ENCODE assay signal across 35 cellular contexts in the genomic region with DNA sequence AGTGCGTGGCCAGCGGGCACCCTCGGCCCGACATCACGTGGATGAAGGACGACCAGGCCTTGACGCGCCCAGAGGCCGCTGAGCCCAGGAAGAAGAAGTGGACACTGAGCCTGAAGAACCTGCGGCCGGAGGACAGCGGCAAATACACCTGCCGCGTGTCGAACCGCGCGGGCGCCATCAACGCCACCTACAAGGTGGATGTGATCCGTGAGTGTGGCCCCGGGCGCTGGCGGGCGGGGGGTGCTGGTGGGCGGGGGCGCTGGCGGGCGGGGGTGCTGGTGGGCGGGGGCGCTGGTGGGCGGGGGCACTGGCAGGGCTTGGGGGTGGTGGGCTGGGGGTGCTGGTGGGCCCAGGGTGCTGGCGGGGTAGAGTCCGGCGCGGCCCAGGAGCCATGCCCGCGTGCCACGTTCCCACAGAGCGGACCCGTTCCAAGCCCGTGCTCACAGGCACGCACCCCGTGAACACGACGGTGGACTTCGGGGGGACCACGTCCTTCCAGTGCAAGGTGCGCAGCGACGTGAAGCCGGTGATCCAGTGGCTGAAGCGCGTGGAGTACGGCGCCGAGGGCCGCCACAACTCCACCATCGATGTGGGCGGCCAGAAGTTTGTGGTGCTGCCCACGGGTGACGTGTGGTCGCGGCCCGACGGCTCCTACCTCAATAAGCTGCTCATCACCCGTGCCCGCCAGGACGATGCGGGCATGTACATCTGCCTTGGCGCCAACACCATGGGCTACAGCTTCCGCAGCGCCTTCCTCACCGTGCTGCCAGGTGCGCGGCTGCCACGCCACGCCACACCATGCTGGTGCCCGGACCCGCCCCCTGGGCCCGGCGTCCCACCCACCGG. TPM values are rescaled to one million over a fixed set of nuclear protein-coding genes. Genes with fewer than 3 reads are reported as not detected.
"Had no signal": no experiment of that assay in that cellular context is flagged by ENCODE, and none has a peak within 500 bp of the region (broad histone marks: within the 10 kb centered on the region; RNA-seq: fewer than 3 reads in every experiment).

No MANE protein-coding gene starts in this region.

- FAIRE-seq: endometrium, endothelial cell of umbilical vein had no signal

- H3K36me3 ChIP-seq: colonic mucosa had no signal

- ATAC-seq: activated CD4-positive, CD25-positive, alpha-beta regulatory T cell treated with anti-CD3 and anti-CD28 coated beads, Interleukin-2, amount 50 U/mL, for 24 hours; activated CD8-positive, alpha-beta T cell treated with anti-CD3 and anti-CD28 coated beads for 36 hours; activated naive CD8-positive, alpha-beta T cell treated with anti-CD3 and anti-CD28 coated beads, Interleukin-2, amount 50 U/mL, for 24 hours; activated T-cell treated with anti-CD3 and anti-CD28 coated beads, Interleukin-2, amount 50 U/mL, for 4 hours; activated T-helper 17 cell treated with anti-CD3 and anti-CD28 coated beads, Interleukin-2, amount 50 U/mL, for 72 hours; body of pancreas; gastroesophageal sphincter; T-helper 17 cell had no signal

- H3K27me3 ChIP-seq: adrenal gland, body of pancreas had no signal

- H3K4me1 ChIP-seq: adrenal gland, gastroesophageal sphincter had no signal

- H3K9me3 ChIP-seq: adrenal gland, body of pancreas, colonic mucosa, esophagus squamous epithelium, gastroesophageal sphincter had no signal

- H3K27ac Mint-ChIP-seq: activated B cell treated with CpG ODN at 0.5 μM for 24 hours; activated CD8-positive, alpha-beta T cell treated with anti-CD3 and anti-CD28 coated beads for 36 hours; activated naive CD4-positive, alpha-beta T cell treated with anti-CD3 and anti-CD28 coated beads, Interleukin-2, amount 50 U/mL, for 24 hours; activated naive CD8-positive, alpha-beta T cell treated with anti-CD3 and anti-CD28 coated beads for 36 hours; activated naive CD8-positive, alpha-beta T cell treated with anti-CD3 and anti-CD28 coated beads, Interleukin-2, amount 50 U/mL, for 24 hours; activated T-helper 17 cell treated with anti-CD3 and anti-CD28 coated beads, Interleukin-2, amount 50 U/mL, for 72 hours; T-helper 17 cell; T-helper 2 cell treated with Interferon-gamma antibody and Interleukin-4, amounts not matched to agents 5 μg/mL and 100 μg/mL, for 36 hours had no signal

- H3K4me3 ChIP-seq: adrenal gland, body of pancreas, colonic mucosa, esophagus squamous epithelium, gastroesophageal sphincter had no signal

- DNase-seq: activated B cell treated with CpG ODN at 0.5 μM for 24 hours; activated CD4-positive, alpha-beta T cell treated with anti-CD3 and anti-CD28 coated beads for 48 hours; activated CD4-positive, alpha-beta T cell treated with anti-CD3 and anti-CD28 coated beads, Interleukin-2, amount 50 U/mL, for 1 hour; activated CD4-positive, alpha-beta T cell treated with anti-CD3 and anti-CD28 coated beads, Interleukin-2, amount 50 U/mL, for 48 hours; activated CD8-positive, alpha-beta memory T cell treated with anti-CD3 and anti-CD28 coated beads for 24 hours; activated CD8-positive, alpha-beta T cell treated with anti-CD3 and anti-CD28 coated beads for 36 hours; activated effector memory CD4-positive, alpha-beta T cell treated with Interleukin-2 at 50 U/mL for 16 hours; activated gamma-delta T cell treated with Interleukin-2 at 50 U/mL for 16 hours; activated naive CD4-positive, alpha-beta T cell treated with Interleukin-2 at 50 U/mL for 16 hours; activated naive CD8-positive, alpha-beta T cell treated with anti-CD3 and anti-CD28 coated beads for 36 hours; activated naive CD8-positive, alpha-beta T cell treated with anti-CD3 and anti-CD28 coated beads, Interleukin-2, amount 50 U/mL, for 24 hours; activated T-cell treated with anti-CD3 and anti-CD28 coated beads, Interleukin-2, amount 50 U/mL, for 4 hours; adrenal gland; amygdala; aorta; body of pancreas; caudate nucleus; cerebellar nuclear complex; colonic mucosa; effector CD8-positive, alpha-beta T cell; esophagus squamous epithelium; foreskin melanocyte; head of caudate nucleus; T-helper 1 cell; T-helper 17 cell; T1000; WERI-Rb-1 had no signal

- H3K4me1 Mint-ChIP-seq: activated naive CD8-positive, alpha-beta T cell treated with anti-CD3 and anti-CD28 coated beads, Interleukin-2, amount 50 U/mL, for 24 hours; activated T-helper 17 cell treated with anti-CD3 and anti-CD28 coated beads, Interleukin-2, amount 50 U/mL, for 72 hours had no signal

- H3K9me3 Mint-ChIP-seq: activated B cell treated with CpG ODN at 0.5 μM for 24 hours; activated CD8-positive, alpha-beta T cell treated with anti-CD3 and anti-CD28 coated beads for 36 hours; activated naive CD4-positive, alpha-beta T cell treated with anti-CD3 and anti-CD28 coated beads, Interleukin-2, amount 50 U/mL, for 24 hours; activated naive CD8-positive, alpha-beta T cell treated with anti-CD3 and anti-CD28 coated beads for 36 hours; activated naive CD8-positive, alpha-beta T cell treated with anti-CD3 and anti-CD28 coated beads, Interleukin-2, amount 50 U/mL, for 24 hours; activated T-cell treated with anti-CD3 and anti-CD28 coated beads, Interleukin-2, amount 50 U/mL, for 4 hours; activated T-helper 17 cell treated with anti-CD3 and anti-CD28 coated beads, Interleukin-2, amount 50 U/mL, for 72 hours; T-helper 2 cell treated with Interferon-gamma antibody and Interleukin-4, amounts not matched to agents 5 μg/mL and 100 μg/mL, for 36 hours had no signal

- H3K27me3 Mint-ChIP-seq: activated B cell treated with CpG ODN at 0.5 μM for 24 hours; activated CD8-positive, alpha-beta T cell treated with anti-CD3 and anti-CD28 coated beads for 36 hours; activated naive CD4-positive, alpha-beta T cell treated with anti-CD3 and anti-CD28 coated beads, Interleukin-2, amount 50 U/mL, for 24 hours; activated naive CD8-positive, alpha-beta T cell treated with anti-CD3 and anti-CD28 coated beads for 36 hours; activated naive CD8-positive, alpha-beta T cell treated with anti-CD3 and anti-CD28 coated beads, Interleukin-2, amount 50 U/mL, for 24 hours; activated T-helper 17 cell treated with anti-CD3 and anti-CD28 coated beads, Interleukin-2, amount 50 U/mL, for 72 hours; T-helper 17 cell had no signal

- H3K27ac ChIP-seq: adrenal gland, body of pancreas, colonic mucosa, epithelial cell of prostate, esophagus squamous epithelium, gastroesophageal sphincter, WERI-Rb-1 had no signal

- H3K4me3 Mint-ChIP-seq: activated B cell treated with CpG ODN at 0.5 μM for 24 hours; activated CD8-positive, alpha-beta T cell treated with anti-CD3 and anti-CD28 coated beads for 36 hours; activated naive CD4-positive, alpha-beta T cell treated with anti-CD3 and anti-CD28 coated beads, Interleukin-2, amount 50 U/mL, for 24 hours; activated naive CD8-positive, alpha-beta T cell treated with anti-CD3 and anti-CD28 coated beads for 36 hours; activated naive CD8-positive, alpha-beta T cell treated with anti-CD3 and anti-CD28 coated beads, Interleukin-2, amount 50 U/mL, for 24 hours; activated T-cell treated with anti-CD3 and anti-CD28 coated beads, Interleukin-2, amount 50 U/mL, for 4 hours; activated T-helper 17 cell treated with anti-CD3 and anti-CD28 coated beads, Interleukin-2, amount 50 U/mL, for 72 hours; T-helper 17 cell; T-helper 2 cell treated with Interferon-gamma antibody and Interleukin-4, amounts not matched to agents 5 μg/mL and 100 μg/mL, for 36 hours had no signal

RNA-seq across cellular contexts. Expression of gene SLC26A1, which starts 30.9 kb away (rescaled TPM):
- total RNA-seq: activated B cell treated with CpG ODN at 0.5 μM for 24 hours, endothelial cell of umbilical vein, esophagus squamous epithelium, gastroesophageal sphincter had no signal
